ENCODE assay signal across 6 cellular contexts in the genomic region with DNA sequence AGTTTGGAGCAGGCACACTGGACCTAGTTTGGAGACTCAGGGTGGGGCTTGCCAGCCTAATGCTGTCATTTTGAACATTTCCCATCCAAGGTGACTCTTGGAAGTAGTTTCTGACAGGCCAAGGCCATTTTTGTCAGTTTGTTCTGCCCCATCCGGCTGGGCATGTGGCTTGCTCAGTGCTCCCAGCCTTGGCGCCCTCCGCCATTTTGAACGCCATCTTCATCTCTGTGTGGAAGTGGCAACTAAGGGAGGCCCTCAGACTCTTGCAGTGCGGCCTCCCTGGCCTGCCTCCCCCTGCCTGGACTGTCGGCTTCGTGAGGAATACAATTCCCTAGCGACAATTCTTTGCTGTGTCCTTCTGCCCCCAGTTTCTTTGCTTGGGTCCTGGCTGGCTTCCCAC.
"Had no signal": no experiment of that assay in that cellular context is flagged by ENCODE, and none has a peak within 500 bp of the region (broad histone marks: within the 10 kb centered on the region; RNA-seq: fewer than 3 reads in every experiment).

No MANE protein-coding gene starts in this region.

- H3K27ac Mint-ChIP-seq: H9 had no signal

- DNase-seq: GM23248, GOT3, H9, HCEC 1CT, IMR-90 had no signal

- H3K4me3 ChIP-seq: GM23248, K562 had no signal

- H3K27ac ChIP-seq: GM23248 had no signal

- ATAC-seq: K562 had no signal

- H3K4me3 Mint-ChIP-seq: H9 had no signal
